In genomic region chr16:75243667-75244224, GRCh38 we compare ENCODE assay signal across 14 cellular contexts. TPM values are rescaled to one million over a fixed set of nuclear protein-coding genes. Genes with fewer than 3 reads are reported as not detected.
DNase-seq lines count a peak whose midpoint lies in the region; ATAC-seq, FAIRE-seq and TF ChIP-seq lines count a peak whose summit lies in the region.
"Had no signal": no experiment of that assay in that cellular context is flagged by ENCODE, and none has a peak within 500 bp of the region (broad histone marks: within the 10 kb centered on the region; RNA-seq: fewer than 3 reads in every experiment).

No MANE protein-coding gene starts in this region.

- POLR2A ChIA-PET in activated CD4-positive, alpha-beta memory T cell treated with anti-CD3 and anti-CD28 coated beads for 36 hours (lab: Charles Lee) = no interaction called here
- POLR2A ChIA-PET in CD8-positive, alpha-beta T cell (lab: Charles Lee) = no interaction called here

- H3K4me2 ChIP-seq in mesendoderm (ENCODE audit: low read length) = no peak overlapping the region

- no peak for TF ChIP-seq EP300 in suprapubic skin (IDR thresholded peaks at IDR 0.05)

- H2BK120ac ChIP-seq in mesendoderm (ENCODE audit: low read depth, low read length) = no peak overlapping the region

- H3K23ac ChIP-seq in mesendoderm (ENCODE audit: low read length) = peak overlapping the region; percentile 24

- H3K27me3 ChIP-seq in breast epithelium (no peaks in the 10 kb centered on the region), mesendoderm (ENCODE audit: insufficient read depth, low read length, poor library complexity) (no peaks in the 10 kb centered on the region), suprapubic skin (no peaks in the 10 kb centered on the region), small intestine (ENCODE audit: control insufficient read depth in 2 of 2, insufficient read depth in 2 of 2, low read length in 2 of 2) (no peaks in the 10 kb centered on the region)
- H3K27me3 ChIP-seq in CD8-positive, alpha-beta T cell (ENCODE audit: insufficient read depth, low read length) = no peaks in the 10 kb centered on the region

- H3K4ac ChIP-seq in mesendoderm (ENCODE audit: low read depth, low read length) = no peak overlapping the region

- intact Hi-C loops in breast epithelium (cut with DNase I; ENCODE audit: low total_unique reads) = no loop called here
- intact Hi-C loops in activated CD4-positive, alpha-beta memory T cell treated with anti-CD3 and anti-CD28 coated beads for 36 hours (cut with micrococcal nuclease) = no loop called here
- intact Hi-C loops in CD8-positive, alpha-beta T cell (cut with DNase I, micrococcal nuclease) = no loop called here

- H3K9me3 Mint-ChIP-seq in activated CD4-positive, alpha-beta memory T cell treated with anti-CD3 and anti-CD28 coated beads for 36 hours = no peaks in the 10 kb centered on the region
- no peaks in the 10 kb centered on the region for H3K9me3 Mint-ChIP-seq in CD8-positive, alpha-beta T cell
- H3K9me3 Mint-ChIP-seq: activated naive CD4-positive, alpha-beta T cell treated with anti-CD3 and anti-CD28 coated beads for 36 hours had no signal

- no CpG with 5 or more reads among the region's 20 CpGs for WGBS in mesendoderm (ENCODE audit: extremely low coverage, insufficient coverage, low lambda C conversion rate)
- 52% methylated on average over 5 of the region's 20 CpGs for WGBS in suprapubic skin
- 75 to 82% (median 77%) methylated on average over 19 to 20 of the region's 20 CpGs for WGBS in small intestine, 3 donors

- DNase-seq in HTR-8/SVneo (ENCODE audit: insufficient read length, low spot score) (no peak), breast epithelium (ENCODE audit: low spot score in 2 of 2) (no peak), mesendoderm (no peak), suprapubic skin (ENCODE audit: low spot score in 2 of 2) (no peak), small intestine (no peak), GM10266 (ENCODE audit: extremely low spot score) (no peak)
- DNase-seq in activated CD4-positive, alpha-beta memory T cell treated with anti-CD3 and anti-CD28 coated beads for 36 hours = no peak
- no peak for DNase-seq in CD8-positive, alpha-beta T cell
- DNase-seq: activated CD4-positive, CD25-positive, alpha-beta regulatory T cell treated with anti-CD3 and anti-CD28 coated beads, Interleukin-2, amount 50 U/mL, for 72 hours; activated naive CD4-positive, alpha-beta T cell treated with anti-CD3 and anti-CD28 coated beads for 36 hours; SHP77 had no signal

- H3K4me3 ChIP-seq in breast epithelium = peak overlapping the region in 1 of 3 donors; percentile 25
- H3K4me3 ChIP-seq in mesendoderm (ENCODE audit: low read length) = no peak overlapping the region
- no peak overlapping the region for H3K4me3 ChIP-seq in suprapubic skin
- H3K4me3 ChIP-seq in small intestine (ENCODE audit: low read depth in 1 of 2, low read length in 2 of 2) = no peak overlapping the region
- no peak overlapping the region for H3K4me3 ChIP-seq in CD8-positive, alpha-beta T cell (ENCODE audit: low read depth, low read length)
- H3K4me3 ChIP-seq: GM12878 had no signal

- H3K18ac ChIP-seq in mesendoderm (ENCODE audit: low read length) = peak overlapping the region; percentile 31

- H3K27ac ChIP-seq in breast epithelium = peak overlapping the region; percentile 95 to 98
- H3K27ac ChIP-seq in mesendoderm (ENCODE audit: low read depth, low read length) = no peak overlapping the region
- peak overlapping the region; percentile 84 for H3K27ac ChIP-seq in suprapubic skin
- H3K27ac ChIP-seq in small intestine (ENCODE audit: low read depth in 1 of 2, low read length in 1 of 2) = peak overlapping the region in 1 of 2 donors; percentile 88
- H3K27ac ChIP-seq in CD8-positive, alpha-beta T cell (ENCODE audit: low read depth, low read length) = no peak overlapping the region

- peak overlapping the region; percentile 81 for H3K56ac ChIP-seq in mesendoderm (ENCODE audit: low read length)

- H3K9me3 ChIP-seq in breast epithelium = no peaks in the 10 kb centered on the region
- H3K9me3 ChIP-seq in suprapubic skin = no peaks in the 10 kb centered on the region
- H3K9me3 ChIP-seq in small intestine (ENCODE audit: control insufficient read depth, low read depth) = no peaks in the 10 kb centered on the region
- no peaks in the 10 kb centered on the region for H3K9me3 ChIP-seq in CD8-positive, alpha-beta T cell (ENCODE audit: low read length)

- H4K8ac ChIP-seq in mesendoderm (ENCODE audit: low read depth, low read length) = no peak overlapping the region

- H3K79me1 ChIP-seq in mesendoderm (ENCODE audit: low read length) = peaks cover 28% of the 10 kb centered on the region

- CTCF ChIA-PET in activated CD4-positive, alpha-beta memory T cell treated with anti-CD3 and anti-CD28 coated beads for 36 hours (lab: Charles Lee) = interaction anchor here (0.6 kb wide), 1 partner anchor 490 kb away, joined by 3 read pairs; no protein-coding TSS in a partner anchor
- CTCF ChIA-PET in CD8-positive, alpha-beta T cell (lab: Charles Lee) = interaction anchor here (1.1 kb wide), 1 partner anchor 10 kb away, joined by 5 read pairs; no protein-coding TSS in a partner anchor

- H3K27me3 Mint-ChIP-seq in activated CD4-positive, alpha-beta memory T cell treated with anti-CD3 and anti-CD28 coated beads for 36 hours = peaks cover 2% of the 10 kb centered on the region
- peaks cover 9% of the 10 kb centered on the region for H3K27me3 Mint-ChIP-seq in CD8-positive, alpha-beta T cell (ENCODE audit: low read depth)

- H3K9ac ChIP-seq in mesendoderm (ENCODE audit: low read length) = peak overlapping the region; percentile 24

- no peaks in the 10 kb centered on the region for H3K36me3 ChIP-seq in breast epithelium
- peaks cover 7% of the 10 kb centered on the region for H3K36me3 ChIP-seq in mesendoderm (ENCODE audit: control insufficient read depth, insufficient read depth, low read length)
- peaks cover 16% of the 10 kb centered on the region for H3K36me3 ChIP-seq in suprapubic skin
- peaks cover 0 to 4% of the 10 kb centered on the region in 2 donors for H3K36me3 ChIP-seq in small intestine (ENCODE audit: control insufficient read depth in 2 of 2, insufficient read depth in 2 of 2, low read length in 2 of 2)
- no peaks in the 10 kb centered on the region for H3K36me3 ChIP-seq in CD8-positive, alpha-beta T cell (ENCODE audit: insufficient read depth, low read length)

- no peak for TF ChIP-seq POLR2A in breast epithelium (IDR thresholded peaks at IDR 0.05)
- TF ChIP-seq POLR2A in suprapubic skin (IDR thresholded peaks at IDR 0.05) = no peak

- no peak overlapping the region for H3K4me3 Mint-ChIP-seq in activated CD4-positive, alpha-beta memory T cell treated with anti-CD3 and anti-CD28 coated beads for 36 hours
- H3K4me3 Mint-ChIP-seq in CD8-positive, alpha-beta T cell = no peak overlapping the region
- H3K4me3 Mint-ChIP-seq: activated naive CD4-positive, alpha-beta T cell treated with anti-CD3 and anti-CD28 coated beads for 36 hours had no signal

- no peak overlapping the region for H2BK15ac ChIP-seq in mesendoderm (replicated peaks; ENCODE audit: low read depth)

- H2BK5ac ChIP-seq in mesendoderm (ENCODE audit: low read length) = no peak overlapping the region

- H2AK5ac ChIP-seq in mesendoderm (ENCODE audit: low read length) = no peak overlapping the region

- H3K4me1 Mint-ChIP-seq in activated CD4-positive, alpha-beta memory T cell treated with anti-CD3 and anti-CD28 coated beads for 36 hours (ENCODE audit: low read depth) = no peaks in the 10 kb centered on the region
- no peaks in the 10 kb centered on the region for H3K4me1 Mint-ChIP-seq in CD8-positive, alpha-beta T cell (ENCODE audit: low read depth)

- peaks cover 22 to 47% of the 10 kb centered on the region in 2 donors for H3K4me1 ChIP-seq in breast epithelium
- H3K4me1 ChIP-seq in mesendoderm (ENCODE audit: control insufficient read depth, low read depth, low read length) = peaks cover 16% of the 10 kb centered on the region
- H3K4me1 ChIP-seq in suprapubic skin = peaks cover 74% of the 10 kb centered on the region
- peaks cover 0 to 12% of the 10 kb centered on the region in 2 donors for H3K4me1 ChIP-seq in small intestine (ENCODE audit: control insufficient read depth in 2 of 2, insufficient read depth in 1 of 2, low read depth in 1 of 2, low read length in 1 of 2)
- no peaks in the 10 kb centered on the region for H3K4me1 ChIP-seq in CD8-positive, alpha-beta T cell (ENCODE audit: insufficient read depth, low read length)

- TF ChIP-seq CTCF in breast epithelium (IDR thresholded peaks at IDR 0.05) (no peak), suprapubic skin (IDR thresholded peaks at IDR 0.05) (no peak), GM10266 (IDR thresholded peaks at IDR 0.05; ENCODE audit: control insufficient read depth, insufficient read depth, low read depth, missing control alignments) (no peak)
- no peak for TF ChIP-seq CTCF in CD8-positive, alpha-beta T cell (IDR thresholded peaks at IDR 0.05)

- no peak for ATAC-seq in CD8-positive, alpha-beta T cell

- peaks cover 89% of the 10 kb centered on the region for H3K79me2 ChIP-seq in mesendoderm (ENCODE audit: control insufficient read depth, insufficient read depth, low read length)

- H4K5ac ChIP-seq in mesendoderm (ENCODE audit: low read length) = no peak overlapping the region

- no peaks in the 10 kb centered on the region for H3K36me3 Mint-ChIP-seq in activated CD4-positive, alpha-beta memory T cell treated with anti-CD3 and anti-CD28 coated beads for 36 hours
- H3K36me3 Mint-ChIP-seq in CD8-positive, alpha-beta T cell = no peaks in the 10 kb centered on the region

- H3K27ac Mint-ChIP-seq in activated CD4-positive, alpha-beta memory T cell treated with anti-CD3 and anti-CD28 coated beads for 36 hours = no peak overlapping the region
- no peak overlapping the region for H3K27ac Mint-ChIP-seq in CD8-positive, alpha-beta T cell
- H3K27ac Mint-ChIP-seq: activated naive CD4-positive, alpha-beta T cell treated with anti-CD3 and anti-CD28 coated beads for 36 hours had no signal

- FAIRE-seq in HTR-8/SVneo (lab: Jason Lieb, UNC) (peak; percentile 80), small intestine (lab: Jason Lieb, UNC) (no peak)
- FAIRE-seq: D721Med, endometrium, GM12878 had no signal

RNA-seq across cellular contexts. Expression of gene BCAR1, which starts 7.7 kb away (rescaled TPM):
- total RNA-seq in breast epithelium (10 to 100 TPM; 13.6 to 38.7 (median 32.9) TPM), suprapubic skin (10 to 100 TPM; 26.5 to 39.2 (median 30.9) TPM)
- 108 TPM for polyA plus RNA-seq in mesendoderm (2013, experiment 1 of 2)
- 108 TPM for polyA plus RNA-seq in mesendoderm (2013, experiment 2 of 2)
- polyA plus RNA-seq in small intestine = 100 to 1,000 TPM in 1 of 3 donors, 10 to 100 TPM in 2; 61.1 to 105 (median 94.2) TPM
- total RNA-seq in activated CD4-positive, alpha-beta memory T cell treated with anti-CD3 and anti-CD28 coated beads for 36 hours = 1 to 10 TPM in 1 of 2 experiments, under 1 TPM in 1; 0.78 to 1.1 TPM
- total RNA-seq in CD8-positive, alpha-beta T cell = not detected

RNA-seq across cellular contexts. Expression of gene CTRB1, which starts 25.0 kb away (rescaled TPM):
- total RNA-seq in breast epithelium (not detected), suprapubic skin (not detected)
- not detected for polyA plus RNA-seq in mesendoderm (2013, experiment 1 of 2)
- polyA plus RNA-seq in mesendoderm (2013, experiment 2 of 2) = 0.04 TPM
- 10 to 100 TPM in 1 of 3 donors, 1 to 10 TPM in 1, under 1 TPM in 1; 0.27 to 23.7 (median 7.0) TPM for polyA plus RNA-seq in small intestine
- total RNA-seq in activated CD4-positive, alpha-beta memory T cell treated with anti-CD3 and anti-CD28 coated beads for 36 hours = not detected
- total RNA-seq in CD8-positive, alpha-beta T cell = not detected
- total RNA-seq: activated naive CD4-positive, alpha-beta T cell treated with anti-CD3 and anti-CD28 coated beads for 36 hours had no signal
- polyA plus RNA-seq: GM12878 had no signal

RNA-seq across cellular contexts. Expression of gene CTRB2, which starts 36.8 kb away (rescaled TPM):
- total RNA-seq in breast epithelium = not detected
- polyA plus RNA-seq in mesendoderm (2013, experiment 1 of 2) = 0.06 TPM
- polyA plus RNA-seq in mesendoderm (2013, experiment 2 of 2) = not detected
- not detected for total RNA-seq in suprapubic skin
- polyA plus RNA-seq in small intestine = 10 to 100 TPM in 2 of 3 donors, under 1 TPM in 1; 0.34 to 19.2 (median 13.0) TPM
- not detected for total RNA-seq in activated CD4-positive, alpha-beta memory T cell treated with anti-CD3 and anti-CD28 coated beads for 36 hours
- total RNA-seq in CD8-positive, alpha-beta T cell = not detected
- total RNA-seq: activated naive CD4-positive, alpha-beta T cell treated with anti-CD3 and anti-CD28 coated beads for 36 hours had no signal
- polyA plus RNA-seq: GM12878 had no signal

Comparison
In these comparisons a context has a peak if more than half of its experiments do, and no peak if none do; other contexts are left out.
1. H3K27ac ChIP-seq: peak in breast epithelium (2 of 2) and suprapubic skin (single experiment); none in mesendoderm (single experiment) and CD8-positive, alpha-beta T cell (single experiment).
2. RNA of gene BCAR1, which starts 7.7 kb away (total RNA-seq): 26.5 to 39.2 TPM in suprapubic skin and 13.6 to 38.7 TPM in breast epithelium; 0.78 to 1.1 TPM in activated CD4-positive, alpha-beta memory T cell treated with anti-CD3 and anti-CD28 coated beads for 36 hours and not detected in CD8-positive, alpha-beta T cell; every median in the first group is over 4 times any median in the second.